Comparison of ENCODE assay signal across 22 cellular contexts in the genomic region with DNA sequence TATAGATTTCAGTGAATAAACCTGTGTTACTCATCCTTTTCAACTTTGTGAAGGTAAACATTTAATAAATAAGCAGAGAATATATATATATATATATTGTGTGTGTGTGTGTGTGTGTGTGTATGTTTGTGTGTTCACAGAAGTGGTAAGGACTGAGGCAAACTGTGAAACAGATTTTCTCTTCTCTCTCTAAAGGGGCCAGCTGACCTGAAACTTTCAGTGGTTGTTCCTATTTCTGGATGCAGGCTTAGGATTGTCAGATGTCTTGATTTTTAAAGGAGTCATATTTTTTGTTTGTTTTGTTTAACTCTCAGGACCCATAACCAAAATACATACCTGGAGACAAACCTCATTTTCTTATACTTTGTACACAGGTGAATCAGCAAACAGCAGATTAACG.
DNase-seq lines count a peak whose midpoint lies in the region; ATAC-seq and TF ChIP-seq lines count a peak whose summit lies in the region.
"Had no signal": no experiment of that assay in that cellular context is flagged by ENCODE, and none has a peak within 500 bp of the region (broad histone marks: within the 10 kb centered on the region; RNA-seq: fewer than 3 reads in every experiment).

No MANE protein-coding gene starts in this region.

- H3K4me1 Mint-ChIP-seq in neural crest cell, result no peaks in the 10 kb centered on the region
- no peaks in the 10 kb centered on the region for H3K4me1 Mint-ChIP-seq in activated CD4-positive, alpha-beta T cell treated with anti-CD3 and anti-CD28 coated beads for 36 hours
- H3K4me1 Mint-ChIP-seq: CD4-positive, alpha-beta memory T cell had no signal

- H3K4me1 ChIP-seq in KMS-11 (ENCODE audit: low read depth, poor library complexity, severe bottlenecking), result peaks cover 50% of the 10 kb centered on the region
- no peaks in the 10 kb centered on the region for H3K4me1 ChIP-seq in vagina
- H3K4me1 ChIP-seq: BLaER1 had no signal

- no peak for TF ChIP-seq POLR2A in vagina (IDR thresholded peaks at IDR 0.05)

- H3K27me3 Mint-ChIP-seq in neural crest cell (ENCODE audit: low read depth), result no peaks in the 10 kb centered on the region
- no peaks in the 10 kb centered on the region for H3K27me3 Mint-ChIP-seq in activated CD4-positive, alpha-beta T cell treated with anti-CD3 and anti-CD28 coated beads for 36 hours
- H3K27me3 Mint-ChIP-seq: CD4-positive, alpha-beta memory T cell had no signal

- H3K9me3 ChIP-seq in vagina, result no peaks in the 10 kb centered on the region
- H3K9me3 ChIP-seq: BLaER1, MG63, SK-N-SH had no signal

- H3K36me3 ChIP-seq in KMS-11 (ENCODE audit: insufficient read depth), result no peaks in the 10 kb centered on the region
- H3K36me3 ChIP-seq in vagina, result no peaks in the 10 kb centered on the region
- H3K36me3 ChIP-seq: BLaER1, MG63 had no signal

- peak; percentile 8 for DNase-seq in GM20000 (ENCODE audit: low spot score)
- DNase-seq in neural crest cell (ENCODE audit: low read depth, low spot score), result no peak
- no peak for DNase-seq in vagina (ENCODE audit: extremely low spot score in 2 of 2)
- no peak for DNase-seq in activated CD4-positive, alpha-beta T cell treated with anti-CD3 and anti-CD28 coated beads for 36 hours
- no peak for DNase-seq in SHP77 treated with DMSO at 0.1 percent for 48 hours (lab: John Stamatoyannopoulos, UW)
- DNase-seq: CD4-positive, alpha-beta memory T cell; DMS53; GOT3; Kasumi-1; MG63; NCI-H1092; NCI-H146; NCI-H774; OCI-M1; Right ventricle myocardium superior; SK-N-SH had no signal

- H3K4me3 ChIP-seq in KMS-11 (IDR thresholded peaks at IDR 0.05; ENCODE audit: insufficient read depth, low read depth, low read length), result no peak overlapping the region
- H3K4me3 ChIP-seq in vagina, result no peak overlapping the region
- H3K4me3 ChIP-seq: BLaER1, MG63 had no signal

- H3K4me3 Mint-ChIP-seq in neural crest cell, result no peak overlapping the region
- H3K4me3 Mint-ChIP-seq in activated CD4-positive, alpha-beta T cell treated with anti-CD3 and anti-CD28 coated beads for 36 hours, result no peak overlapping the region
- H3K4me3 Mint-ChIP-seq: CD4-positive, alpha-beta memory T cell; IgD-negative memory B cell; T-helper 2 cell treated with Interferon-gamma antibody and Interleukin-4, amounts not matched to agents 5 μg/mL and 100 μg/mL, for 36 hours had no signal

- no peaks in the 10 kb centered on the region for H3K79me2 ChIP-seq in KMS-11 (ENCODE audit: insufficient read depth, low read depth)

- H3K27ac ChIP-seq in KMS-11, result peak overlapping the region; percentile 17; the same call in 1 of the 2 replicates
- H3K27ac ChIP-seq in vagina, result no peak overlapping the region
- H3K27ac ChIP-seq: BLaER1 had no signal

- H3K27ac Mint-ChIP-seq in neural crest cell (ENCODE audit: unreplicated experiment), result peak overlapping the region; percentile 30
- H3K27ac Mint-ChIP-seq in activated CD4-positive, alpha-beta T cell treated with anti-CD3 and anti-CD28 coated beads for 36 hours, result no peak overlapping the region
- H3K27ac Mint-ChIP-seq: CD4-positive, alpha-beta memory T cell; IgD-negative memory B cell; T-helper 2 cell treated with Interferon-gamma antibody and Interleukin-4, amounts not matched to agents 5 μg/mL and 100 μg/mL, for 36 hours had no signal

- ATAC-seq in HG02610 (IDR thresholded peaks at IDR 0.05; ENCODE audit: unreplicated experiment), result peak; percentile 46
- no peak for ATAC-seq in activated CD4-positive, alpha-beta T cell treated with anti-CD3 and anti-CD28 coated beads for 36 hours
- ATAC-seq: HCT116 had no signal

- TF ChIP-seq CTCF in GM20000 (IDR thresholded peaks at IDR 0.05; ENCODE audit: extremely low read depth, missing control alignments) (no peak), KMS-11 (conservative IDR thresholded peaks at IDR 0.05; ENCODE audit: low read depth, low read length) (no peak), neural crest cell (conservative IDR thresholded peaks at IDR 0.05) (no peak), vagina (IDR thresholded peaks at IDR 0.05) (no peak)

- H3K9ac ChIP-seq in KMS-11, result no peak overlapping the region
- H3K9ac ChIP-seq: BLaER1, SK-N-SH had no signal

- H3K27me3 ChIP-seq in KMS-11 (ENCODE audit: insufficient read depth, low read depth), result no peaks in the 10 kb centered on the region
- no peaks in the 10 kb centered on the region for H3K27me3 ChIP-seq in vagina
- H3K27me3 ChIP-seq: BLaER1 had no signal

- peak overlapping the region; percentile 79 for H3K4me2 ChIP-seq in KMS-11
- H3K4me2 ChIP-seq: BLaER1, SK-N-SH had no signal

- H4K20me1 ChIP-seq in KMS-11 (ENCODE audit: insufficient read depth), result no peaks in the 10 kb centered on the region
- H4K20me1 ChIP-seq: BLaER1 had no signal

- no peaks in the 10 kb centered on the region for H3K36me3 Mint-ChIP-seq in neural crest cell (ENCODE audit: low read depth)
- no peaks in the 10 kb centered on the region for H3K36me3 Mint-ChIP-seq in activated CD4-positive, alpha-beta T cell treated with anti-CD3 and anti-CD28 coated beads for 36 hours (ENCODE audit: low read depth)
- H3K36me3 Mint-ChIP-seq: CD4-positive, alpha-beta memory T cell; IgD-negative memory B cell had no signal

- intact Hi-C loops in vagina (cut with DNase I), result no loop called here
- intact Hi-C loops in activated CD4-positive, alpha-beta T cell treated with anti-CD3 and anti-CD28 coated beads for 36 hours (cut with DNase I, micrococcal nuclease), result no loop called here

- no peak overlapping the region for H2AFZ ChIP-seq in KMS-11 (ENCODE audit: low read depth)

- H3K9me3 Mint-ChIP-seq in neural crest cell, result no peaks in the 10 kb centered on the region
- H3K9me3 Mint-ChIP-seq in activated CD4-positive, alpha-beta T cell treated with anti-CD3 and anti-CD28 coated beads for 36 hours (ENCODE audit: low read depth), result no peaks in the 10 kb centered on the region
- H3K9me3 Mint-ChIP-seq: IgD-negative memory B cell; T-helper 2 cell treated with Interferon-gamma antibody and Interleukin-4, amounts not matched to agents 5 μg/mL and 100 μg/mL, for 36 hours had no signal

- POLR2A ChIA-PET in activated CD4-positive, alpha-beta T cell treated with anti-CD3 and anti-CD28 coated beads for 36 hours (lab: Charles Lee), result no interaction called here

- CTCF ChIA-PET in activated CD4-positive, alpha-beta T cell treated with anti-CD3 and anti-CD28 coated beads for 36 hours (lab: Charles Lee), result no interaction called here
